6 cellular contexts compared by ENCODE assay signal in the genomic region with DNA sequence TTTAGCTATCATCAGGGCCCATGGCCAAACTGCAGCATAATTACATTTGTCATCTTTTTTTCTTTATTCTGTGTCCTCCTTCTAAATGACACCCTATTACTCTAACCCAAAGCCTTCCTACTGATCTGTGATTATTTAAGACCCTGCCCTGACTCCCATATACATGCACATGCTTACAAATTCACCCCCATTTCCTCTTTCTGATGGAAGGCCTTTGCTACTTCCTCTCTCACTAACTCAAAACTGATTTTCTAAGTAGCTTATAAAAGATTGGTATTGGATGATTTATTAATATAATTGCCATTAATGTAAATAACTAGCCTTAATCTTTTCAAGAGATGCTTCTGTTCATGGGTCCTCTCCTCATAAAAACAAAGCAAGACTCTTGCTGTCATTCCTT.
"Had no signal": no experiment of that assay in that cellular context is flagged by ENCODE, and none has a peak within 500 bp of the region (broad histone marks: within the 10 kb centered on the region; RNA-seq: fewer than 3 reads in every experiment).

No MANE protein-coding gene starts in this region.

- DNase-seq: GM23248, GOT3, H7, H9, HCEC 1CT, HFFc6 had no signal
